In genomic region chr6:125831660-125832059, GRCh38 we compare ENCODE assay signal across 14 cellular contexts. TPM values are rescaled to one million over a fixed set of nuclear protein-coding genes. Genes with fewer than 3 reads are reported as not detected.
DNase-seq lines count a peak whose midpoint lies in the region; ATAC-seq and TF ChIP-seq lines count a peak whose summit lies in the region.
"Had no signal": no experiment of that assay in that cellular context is flagged by ENCODE, and none has a peak within 500 bp of the region (broad histone marks: within the 10 kb centered on the region; RNA-seq: fewer than 3 reads in every experiment).

No MANE protein-coding gene starts in this region.

- peak overlapping the region; percentile 40 to 79 (median 64) for H3K4me3 Mint-ChIP-seq in CD4-positive, alpha-beta memory T cell
- H3K4me3 Mint-ChIP-seq in effector memory CD8-positive, alpha-beta T cell: peak overlapping the region; percentile 48 to 66

- peaks cover 79% of the 10 kb centered on the region for H3K4me1 ChIP-seq in CD4-positive, alpha-beta memory T cell (ENCODE audit: insufficient read depth, low read length)
- H3K4me1 ChIP-seq in Peyer's patch: peaks cover 0 to 12% (median 3%) of the 10 kb centered on the region in 4 donors

- H3K27ac Mint-ChIP-seq in CD4-positive, alpha-beta memory T cell: peak overlapping the region; percentile 67 to 92 (median 85)
- peak overlapping the region; percentile 84 to 90 for H3K27ac Mint-ChIP-seq in effector memory CD8-positive, alpha-beta T cell

- TF ChIP-seq CTCF in Peyer's patch (IDR thresholded peaks at IDR 0.05): no peak

- no peaks in the 10 kb centered on the region for H3K36me3 ChIP-seq in CD4-positive, alpha-beta memory T cell (ENCODE audit: insufficient read depth, low read length)
- no peaks in the 10 kb centered on the region for H3K36me3 ChIP-seq in Peyer's patch
- H3K36me3 ChIP-seq: brain microvascular endothelial cell, stomach had no signal

- peak in 2 of 5 donors; percentile 33 to 45 for DNase-seq in CD4-positive, alpha-beta memory T cell
- DNase-seq in MV-4-11 (lab: John Stamatoyannopoulos, UW): peak; percentile 45
- no peak for DNase-seq in effector memory CD8-positive, alpha-beta T cell
- no peak for DNase-seq in HCEC 1CT
- DNase-seq in Peyer's patch: no peak
- DNase-seq: activated CD4-positive, CD25-positive, alpha-beta regulatory T cell treated with anti-CD3 and anti-CD28 coated beads, Interleukin-2, amount 50 U/mL, for 72 hours; activated effector memory CD4-positive, alpha-beta T cell treated with Interleukin-2 at 50 U/mL for 16 hours; brain microvascular endothelial cell; C1 segment of cervical spinal cord; kidney glomerular epithelial cell; NCI-H2171 treated with DMSO at 0.1 percent for 48 hours; stomach had no signal

- peaks cover 0 to under 1% (median 0%) of the 10 kb centered on the region in 8 donors for H3K9me3 Mint-ChIP-seq in CD4-positive, alpha-beta memory T cell
- H3K9me3 Mint-ChIP-seq in effector memory CD8-positive, alpha-beta T cell: no peaks in the 10 kb centered on the region

- ATAC-seq in GM18867 (IDR thresholded peaks at IDR 0.05; ENCODE audit: unreplicated experiment) (peak; percentile 49), GM18498 (IDR thresholded peaks at IDR 0.05; ENCODE audit: unreplicated experiment) (no peak)
- ATAC-seq in effector memory CD8-positive, alpha-beta T cell (replicated peaks): peak; percentile 35

- intact Hi-C loops in CD4-positive, alpha-beta memory T cell (cut with micrococcal nuclease): no loop called here

- TF ChIP-seq POLR2A in Peyer's patch (IDR thresholded peaks at IDR 0.05): no peak

- no peaks in the 10 kb centered on the region for H3K27me3 Mint-ChIP-seq in CD4-positive, alpha-beta memory T cell
- H3K27me3 Mint-ChIP-seq in effector memory CD8-positive, alpha-beta T cell: no peaks in the 10 kb centered on the region

- H3K9me3 ChIP-seq in CD4-positive, alpha-beta memory T cell (ENCODE audit: control insufficient read depth in 1 of 2, low read length in 2 of 2): no peaks in the 10 kb centered on the region
- H3K9me3 ChIP-seq in Peyer's patch: no peaks in the 10 kb centered on the region
- H3K9me3 ChIP-seq: stomach had no signal

- H3K27me3 ChIP-seq in CD4-positive, alpha-beta memory T cell (ENCODE audit: insufficient read depth, low read length): no peaks in the 10 kb centered on the region
- no peaks in the 10 kb centered on the region for H3K27me3 ChIP-seq in Peyer's patch
- H3K27me3 ChIP-seq: brain microvascular endothelial cell, stomach had no signal

- H3K4me3 ChIP-seq in CD4-positive, alpha-beta memory T cell (ENCODE audit: low read length in 2 of 2): no peak overlapping the region
- no peak overlapping the region for H3K4me3 ChIP-seq in Peyer's patch
- H3K4me3 ChIP-seq: stomach had no signal

- CTCF ChIA-PET in CD4-positive, alpha-beta memory T cell (lab: Charles Lee; ENCODE audit: partially characterized antibody): interaction anchor here (0.8 to 12.6 kb wide), 7 partner anchors 26 to 125 kb away, joined by 3 to 152 read pairs (median 4); partner anchors contain the start of genes HINT3 and NCOA7

- H3K27ac ChIP-seq in CD4-positive, alpha-beta memory T cell (ENCODE audit: low read depth, low read length): peak overlapping the region; percentile 28
- H3K27ac ChIP-seq in Peyer's patch: peak overlapping the region in 2 of 4 donors; percentile 7 to 8
- H3K27ac ChIP-seq: brain microvascular endothelial cell had no signal

- POLR2A ChIA-PET in CD4-positive, alpha-beta memory T cell (lab: Charles Lee; ENCODE audit: partially characterized antibody): interaction anchor here (0.9 to 10.8 kb wide), 3 partner anchors 10 to 50 kb away, joined by 4 to 217 read pairs (median 25); partner anchors contain the start of gene NCOA7

- peaks cover 7% of the 10 kb centered on the region in 2 donors for H3K36me3 Mint-ChIP-seq in CD4-positive, alpha-beta memory T cell
- H3K36me3 Mint-ChIP-seq in effector memory CD8-positive, alpha-beta T cell (ENCODE audit: insufficient read depth): peaks cover 9% of the 10 kb centered on the region

- H3K4me1 Mint-ChIP-seq in CD4-positive, alpha-beta memory T cell: peaks cover 60 to 85% (median 75%) of the 10 kb centered on the region in 4 donors
- peaks cover 46 to 56% of the 10 kb centered on the region in 2 donors for H3K4me1 Mint-ChIP-seq in effector memory CD8-positive, alpha-beta T cell (ENCODE audit: low read depth in 2 of 2)

RNA-seq across cellular contexts. Expression of gene NCOA7, which starts 40.9 kb away (rescaled TPM):
- 10 to 100 TPM; 73.6 to 75.1 TPM for total RNA-seq in CD4-positive, alpha-beta memory T cell
- polyA plus RNA-seq in CD4-positive, alpha-beta memory T cell: 10 to 100 TPM; 16.9 to 53.5 TPM
- total RNA-seq in Peyer's patch: 10 to 100 TPM; 15.4 to 80.9 (median 27.7) TPM
